In the genomic region with DNA sequence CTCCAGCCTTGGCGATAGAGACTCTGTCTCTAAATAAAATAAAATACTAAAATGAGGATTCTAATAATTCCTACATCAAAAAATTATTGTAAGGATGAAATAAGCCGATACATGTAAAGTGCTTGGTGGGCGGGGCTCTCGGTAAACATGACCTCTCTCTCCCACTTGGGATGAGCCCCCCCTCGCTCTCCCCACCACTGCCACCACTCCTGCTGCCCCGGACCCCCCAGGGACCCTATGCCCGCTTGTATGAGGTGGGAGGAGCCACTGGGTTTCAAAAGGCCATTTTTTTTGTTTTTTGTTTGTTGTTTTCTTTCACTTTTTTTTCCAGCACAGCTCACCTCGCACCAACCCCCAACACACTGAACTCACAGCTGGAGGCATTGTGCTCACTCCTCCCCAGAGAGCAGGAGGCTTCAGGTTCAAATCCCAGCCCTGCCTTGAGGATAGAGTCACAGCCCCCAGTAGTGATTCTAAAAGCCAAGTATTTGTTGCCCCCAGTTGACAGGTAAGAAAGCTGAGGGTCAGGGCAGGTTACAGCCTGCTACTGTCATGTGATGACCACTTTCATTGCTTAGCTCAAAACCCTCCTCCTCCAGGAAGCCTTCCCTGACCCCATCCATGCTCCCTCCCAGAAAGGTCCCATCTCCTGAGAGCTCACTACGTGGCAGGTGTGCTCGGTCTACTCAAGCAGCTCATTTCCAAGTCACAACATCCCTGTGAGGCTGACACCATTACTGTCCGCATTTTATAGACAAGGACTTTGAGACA, we compare ENCODE assay signal across 20 cellular contexts. TPM values are rescaled to one million over a fixed set of nuclear protein-coding genes. Genes with fewer than 3 reads are reported as not detected.
DNase-seq lines count a peak whose midpoint lies in the region; ATAC-seq, FAIRE-seq and TF ChIP-seq lines count a peak whose summit lies in the region.
"Had no signal": no experiment of that assay in that cellular context is flagged by ENCODE, and none has a peak within 500 bp of the region (broad histone marks: within the 10 kb centered on the region; RNA-seq: fewer than 3 reads in every experiment).

No MANE protein-coding gene starts in this region.

- FAIRE-seq in HepG2 (lab: Jason Lieb, UNC) = no peak
- FAIRE-seq: G401.6 had no signal

- H3K79me1 ChIP-seq in neuronal stem cell (ENCODE audit: low read depth, low read length) = peaks cover 17% of the 10 kb centered on the region

- TF ChIP-seq CTCF in right lobe of liver (IDR thresholded peaks at IDR 0.05) (no peak), HepG2 (CRISPR knock-in tag; IDR thresholded peaks at IDR 0.05) (no peak), breast epithelium (IDR thresholded peaks at IDR 0.05) (no peak), nephron progenitor cell (IDR thresholded peaks at IDR 0.05) (no peak)

- H3K4me1 ChIP-seq in right lobe of liver (peaks cover 0 to 4% (median 0%) of the 10 kb centered on the region in 4 donors), HepG2 (ENCODE audit: insufficient read depth, low read length) (peaks cover 31% of the 10 kb centered on the region), breast epithelium (peaks cover 14 to 15% of the 10 kb centered on the region in 2 donors), neuronal stem cell (ENCODE audit: control insufficient read depth in 2 of 2, insufficient read depth in 1 of 2, low read depth in 1 of 2, low read length in 2 of 2) (peaks cover 32 to 42% of the 10 kb centered on the region in 2 donors)
- peaks cover 9% of the 10 kb centered on the region for H3K4me1 ChIP-seq in effector memory CD4-positive, alpha-beta T cell (ENCODE audit: control insufficient read depth, insufficient read depth, low read length, poor library complexity, severe bottlenecking)

- POLR2A ChIA-PET in HepG2 (lab: Yijun Ruan, JAX) = no interaction called here

- H3K27ac ChIP-seq in right lobe of liver (no peak overlapping the region), HepG2 (ENCODE audit: extremely low read length, insufficient read depth, low read length) (no peak overlapping the region), breast epithelium (peak overlapping the region; percentile 55 to 89), neuronal stem cell (replicated peaks; ENCODE audit: low read length) (no peak overlapping the region)
- H3K27ac ChIP-seq in effector memory CD4-positive, alpha-beta T cell (ENCODE audit: insufficient read depth, low read length, poor library complexity, severe bottlenecking) = no peak overlapping the region
- H3K27ac ChIP-seq: gastrocnemius medialis, HL-60, vagina had no signal

- H3K4ac ChIP-seq in neuronal stem cell (ENCODE audit: low read length) = no peak overlapping the region

- no peak overlapping the region for H4K91ac ChIP-seq in neuronal stem cell (ENCODE audit: low read depth, low read length, poor library complexity)

- TF ChIP-seq EP300 in HepG2 (IDR thresholded peaks at IDR 0.05; ENCODE audit: low read depth in 2 of 2, low read length in 2 of 2) (no peak), HepG2 (CRISPR knock-in tag; IDR thresholded peaks at IDR 0.05; ENCODE audit: borderline replicate concordance) (no peak)

- TF ChIP-seq RAD21 in HepG2 (CRISPR knock-in tag; IDR thresholded peaks at IDR 0.05) = no peak

- no peak overlapping the region for H2BK5ac ChIP-seq in neuronal stem cell (ENCODE audit: low read length)

- H2AK5ac ChIP-seq in neuronal stem cell (ENCODE audit: low read depth, low read length) = peak overlapping the region; percentile 57

- no peak overlapping the region for H3K4me3 Mint-ChIP-seq in nephron progenitor cell
- H3K4me3 Mint-ChIP-seq: activated CD4-positive, alpha-beta T cell treated with anti-CD3 and anti-CD28 coated beads, Interleukin-2, amount 10 ng/mL, durations not matched to agents 24 days and 14 days; T-cell had no signal

- no peak overlapping the region for H2BK120ac ChIP-seq in neuronal stem cell (ENCODE audit: low read depth, low read length)

- H2BK12ac ChIP-seq in neuronal stem cell (ENCODE audit: low read length) = no peak overlapping the region

- no peak overlapping the region for H3K23ac ChIP-seq in neuronal stem cell (ENCODE audit: low read depth, low read length, poor library complexity)

- H2AFZ ChIP-seq in HepG2 (ENCODE audit: low read length) (no peak overlapping the region), neuronal stem cell (ENCODE audit: low read length) (no peak overlapping the region)

- no peak overlapping the region for H3K9ac ChIP-seq in HepG2 (ENCODE audit: insufficient read depth, low read depth, low read length)
- H3K9ac ChIP-seq in neuronal stem cell (ENCODE audit: low read depth, low read length, poor library complexity) = no peak overlapping the region

- H3K36me3 Mint-ChIP-seq in nephron progenitor cell (ENCODE audit: low read depth) = no peaks in the 10 kb centered on the region
- H3K36me3 Mint-ChIP-seq: T-cell had no signal

- H3K27ac Mint-ChIP-seq in nephron progenitor cell = no peak overlapping the region
- H3K27ac Mint-ChIP-seq: activated CD4-positive, alpha-beta T cell treated with anti-CD3 and anti-CD28 coated beads, Interleukin-2, amount 10 ng/mL, durations not matched to agents 24 days and 14 days; T-cell had no signal

- H3K27me3 ChIP-seq in right lobe of liver (no peaks in the 10 kb centered on the region), HepG2 (ENCODE audit: control insufficient read depth in 1 of 2, insufficient read depth in 2 of 2, low read length in 2 of 2) (peaks cover 5 to 32% of the 10 kb centered on the region in 2 experiments), breast epithelium (no peaks in the 10 kb centered on the region), neuronal stem cell (ENCODE audit: control insufficient read depth in 3 of 3, insufficient read depth in 3 of 3, low read depth in 1 of 3, low read length in 3 of 3) (no peaks in the 10 kb centered on the region)
- H3K27me3 ChIP-seq in effector memory CD4-positive, alpha-beta T cell (replicated peaks; ENCODE audit: control insufficient read depth, insufficient read depth, low read length, poor library complexity, severe bottlenecking) = peaks cover 15% of the 10 kb centered on the region
- H3K27me3 ChIP-seq: MG63, vagina had no signal

- peaks cover 55% of the 10 kb centered on the region for H3K4me1 Mint-ChIP-seq in nephron progenitor cell

- no peak overlapping the region for H3K4me2 ChIP-seq in HepG2 (ENCODE audit: low read depth, low read length)
- H3K4me2 ChIP-seq in neuronal stem cell (ENCODE audit: insufficient read depth, low read length, poor library complexity, severe bottlenecking) = no peak overlapping the region

- in situ Hi-C loops in HepG2 (cut with HindIII; ENCODE audit: extremely low pct_ligation_motif_present, low pct_unique_long_range_greater_than_20kb) = no loop called here

- H3K14ac ChIP-seq in neuronal stem cell (ENCODE audit: low read length) = no peak overlapping the region

- ATAC-seq in right lobe of liver = no peak
- no peak for ATAC-seq in HepG2
- ATAC-seq: gastrocnemius medialis, T-cell had no signal

- no peak overlapping the region for H4K8ac ChIP-seq in neuronal stem cell (ENCODE audit: low read depth, low read length)

- H3K9me3 ChIP-seq in right lobe of liver (no peaks in the 10 kb centered on the region), HepG2 (ENCODE audit: low read length) (no peaks in the 10 kb centered on the region), breast epithelium (no peaks in the 10 kb centered on the region), neuronal stem cell (replicated peaks in 1 of 2; ENCODE audit: control insufficient read depth in 2 of 2, insufficient read depth in 1 of 2, low read depth in 1 of 2, low read length in 2 of 2) (no peaks in the 10 kb centered on the region)
- H3K9me3 ChIP-seq in effector memory CD4-positive, alpha-beta T cell (ENCODE audit: control insufficient read depth, low read length) = no peaks in the 10 kb centered on the region
- H3K9me3 ChIP-seq: gastrocnemius medialis, MG63, vagina had no signal

- BruUV-seq in HepG2 (replicated peaks; lab: Mats Ljungman, UMichigan) = no TSS peak

- no peaks in the 10 kb centered on the region for H4K20me1 ChIP-seq in HepG2 (ENCODE audit: insufficient read depth, low read length)

- peaks cover 28% of the 10 kb centered on the region for H3K27me3 Mint-ChIP-seq in nephron progenitor cell (ENCODE audit: low read depth, poor library complexity)

- H2BK15ac ChIP-seq in neuronal stem cell (ENCODE audit: low read length) = peak overlapping the region; percentile 50

- TF ChIP-seq POLR2A in right lobe of liver (IDR thresholded peaks at IDR 0.05) = no peak
- TF ChIP-seq POLR2A in HepG2 (IDR thresholded peaks at IDR 0.05; ENCODE audit: insufficient read depth in 1 of 2, low read depth in 2 of 2, low read length in 2 of 2) = no peak
- TF ChIP-seq POLR2A in breast epithelium (IDR thresholded peaks at IDR 0.05) = no peak

- H3K36me3 ChIP-seq in right lobe of liver (no peaks in the 10 kb centered on the region), HepG2 (replicated peaks in 1 of 2; ENCODE audit: control insufficient read depth in 1 of 2, insufficient read depth in 2 of 2, low read length in 2 of 2) (no peaks in the 10 kb centered on the region), breast epithelium (no peaks in the 10 kb centered on the region), neuronal stem cell (replicated peaks in 1 of 2; ENCODE audit: control insufficient read depth in 2 of 2, insufficient read depth in 2 of 2, low read length in 2 of 2) (peaks cover 0 to 6% of the 10 kb centered on the region in 2 donors)
- H3K36me3 ChIP-seq in effector memory CD4-positive, alpha-beta T cell (ENCODE audit: control insufficient read depth, insufficient read depth, low read length) = no peaks in the 10 kb centered on the region
- H3K36me3 ChIP-seq: gastrocnemius medialis, MG63, vagina had no signal

- CTCF ChIA-PET in HepG2 (lab: Yijun Ruan, JAX; ENCODE audit: low intra/inter-chr PET ratio, low total read pairs) = no interaction called here

- H3K9me3 Mint-ChIP-seq in nephron progenitor cell = no peaks in the 10 kb centered on the region
- H3K9me3 Mint-ChIP-seq: activated CD4-positive, alpha-beta T cell treated with anti-CD3 and anti-CD28 coated beads, Interleukin-2, amount 10 ng/mL, durations not matched to agents 24 days and 14 days; T-cell had no signal

- H3K79me2 ChIP-seq in HepG2 (ENCODE audit: insufficient read depth, low read length) = no peaks in the 10 kb centered on the region

- DNase-seq in right lobe of liver (peak in 2 of 3 donors; percentile 15 to 32), HepG2 (ENCODE audit: low spot score) (no peak), breast epithelium (ENCODE audit: low spot score in 2 of 2) (no peak), neuronal stem cell (ENCODE audit: low spot score) (no peak), occipital lobe (lab: John Stamatoyannopoulos, UW) (no peak), nephron progenitor cell (no peak)
- DNase-seq in effector memory CD4-positive, alpha-beta T cell = no peak
- no peak for DNase-seq in activated CD4-positive, alpha-beta T cell treated with anti-CD3 and anti-CD28 coated beads, Interleukin-2, amount 50 U/mL, for 4 hours
- DNase-seq: activated CD4-positive, alpha-beta T cell treated with anti-CD3 and anti-CD28 coated beads, Interleukin-2, amount 10 ng/mL, durations not matched to agents 24 days and 14 days; activated CD8-positive, alpha-beta memory T cell treated with anti-CD3 and anti-CD28 coated beads, Interleukin-2, amount 50 U/mL, for 4 hours; activated gamma-delta T cell; gastrocnemius medialis; kidney glomerular epithelial cell; MG63; NCI-H774; stimulated activated CD4-positive, alpha-beta T cell treated with anti-CD3 and anti-CD28 coated beads, Interleukin-12 subunit alpha, Interleukin-12 subunit beta, amount 100 ng/mL, for 4 hours; T-cell had no signal

- peak overlapping the region; percentile 15 for H3K18ac ChIP-seq in neuronal stem cell (ENCODE audit: low read length)

- intact Hi-C loops in right lobe of liver (cut with DNase I) = no loop called here
- intact Hi-C loops in HepG2 (cut with micrococcal nuclease; ENCODE audit: unreplicated experiment) = no loop called here
- intact Hi-C loops in breast epithelium (cut with DNase I; ENCODE audit: low total_unique reads) = no loop called here

- H3K4me3 ChIP-seq in right lobe of liver (no peak overlapping the region), HepG2 (replicated peaks in 1 of 3; ENCODE audit: insufficient read depth in 1 of 3, low read depth in 2 of 3, low read length in 3 of 3) (no peak overlapping the region), breast epithelium (no peak overlapping the region), neuronal stem cell (ENCODE audit: low read length in 2 of 2) (no peak overlapping the region)
- no peak overlapping the region for H3K4me3 ChIP-seq in effector memory CD4-positive, alpha-beta T cell (ENCODE audit: insufficient read depth, low read depth, low read length, poor library complexity, severe bottlenecking)
- H3K4me3 ChIP-seq: gastrocnemius medialis, MG63, vagina had no signal

- 62% methylated on average over 8 of the region's 11 CpGs for WGBS in right lobe of liver (ENCODE audit: insufficient coverage, low coverage, low lambda C conversion rate, missing lambda C conversion rate)
- WGBS in HepG2 (ENCODE audit: low lambda C conversion rate) = 17% methylated on average over 11 of the region's 11 CpGs
- WGBS in neuronal stem cell (ENCODE audit: extremely low coverage in 2 of 2, insufficient read length in 2 of 2, insufficient replicate concordance in 1 of 2), 2 donors = no CpG with 5 or more reads among the region's 11 CpGs

RNA-seq across cellular contexts. Expression of a gene that starts 4.2 kb away (rescaled TPM):
- 10 to 100 TPM; 13.8 to 45.7 (median 16.2) TPM for total RNA-seq in right lobe of liver
- 0.18 and 0.49 TPM in 2 replicates for total RNA-seq in HepG2 (2016; rRNA removed; fragmentation: Illumina TruSeq; extraction: Trizol)
- total RNA-seq in HepG2 (2016; cell fraction: cytosol; rRNA removed; fragmentation: Illumina TruSeq; extraction: Trizol; ENCODE audit: low read depth) = 0.10 and 0.26 TPM in 2 replicates
- 0.25 and 0.61 TPM in 2 replicates for total RNA-seq in HepG2 (2016; cell fraction: insoluble cytoplasmic fraction; rRNA removed; fragmentation: Illumina TruSeq; extraction: Trizol)
- total RNA-seq in HepG2 (2016; cell fraction: membrane; rRNA removed; fragmentation: Illumina TruSeq; extraction: Trizol) = 0.24 and 0.40 TPM in 2 replicates
- total RNA-seq in HepG2 (2016; cell fraction: nucleus; rRNA removed; fragmentation: Illumina TruSeq; extraction: Trizol) = 0.47 and 0.78 TPM in 2 replicates
- 0.84 and 0.85 TPM in 2 replicates for polyA plus RNA-seq in HepG2 (2011; rRNA removed)
- polyA plus RNA-seq in HepG2 (2011; cell fraction: cytosol; rRNA removed) = 0.64 and 0.74 TPM in 2 replicates
- polyA plus RNA-seq in HepG2 (2011; cell fraction: nucleus; rRNA removed) = 1.3 and 1.4 TPM in 2 replicates
- 0.98 and 2.3 TPM in 2 replicates for polyA plus RNA-seq in HepG2 (2012)
- polyA plus RNA-seq in HepG2 (2016; cell fraction: cytosol; fragmentation: Illumina TruSeq; extraction: Trizol; ENCODE audit: low read depth) = 0.11 and 0.24 TPM in 2 replicates
- polyA plus RNA-seq in HepG2 (2016; cell fraction: insoluble cytoplasmic fraction; fragmentation: Illumina TruSeq; extraction: Trizol; ENCODE audit: low read depth) = 0.69 and 0.96 TPM in 2 replicates
- polyA plus RNA-seq in HepG2 (2016; cell fraction: membrane; fragmentation: Illumina TruSeq; extraction: Trizol; ENCODE audit: low read depth) = 0.35 and 0.79 TPM in 2 replicates
- 1.5 and 1.7 TPM in 2 replicates for polyA plus RNA-seq in HepG2 (2016; cell fraction: nucleus; fragmentation: Illumina TruSeq; extraction: Trizol; ENCODE audit: insufficient read depth, low read depth)
- polyA minus RNA-seq in HepG2 (2011; rRNA and poly(A)+ RNA removed; ENCODE audit: low replicate concordance) = 1.8 and 6.1 TPM in 2 replicates
- polyA minus RNA-seq in HepG2 (2011; cell fraction: cytosol; rRNA and poly(A)+ RNA removed) = 0.89 and 2.0 TPM in 2 replicates
- polyA minus RNA-seq in HepG2 (2011; cell fraction: nucleus; rRNA and poly(A)+ RNA removed) = 0.37 and 0.77 TPM in 2 replicates
- 10 to 100 TPM; 16.5 to 37.8 (median 26.2) TPM for total RNA-seq in breast epithelium
- polyA plus RNA-seq in neuronal stem cell (2013, experiment 1 of 2) = 63.6 TPM
- polyA plus RNA-seq in neuronal stem cell (2013, experiment 2 of 2) = 63.6 TPM
- total RNA-seq in occipital lobe = 66.1 TPM

Comparison
In these comparisons a context has a peak if more than half of its experiments do, and no peak if none do; other contexts are left out.
1. DNase-seq: peak in right lobe of liver (2 of 3); none in HepG2 (single experiment), breast epithelium (0 of 2), neuronal stem cell (single experiment), effector memory CD4-positive, alpha-beta T cell (0 of 3), occipital lobe (single experiment), nephron progenitor cell (single experiment) and activated CD4-positive, alpha-beta T cell treated with anti-CD3 and anti-CD28 coated beads, Interleukin-2, amount 50 U/mL, for 4 hours (0 of 2).
2. RNA of a gene that starts 4.2 kb away (total RNA-seq): 66.1 TPM in occipital lobe (single experiment), 16.5 to 37.8 TPM in breast epithelium and 13.8 to 45.7 TPM in right lobe of liver; 0.10 to 0.78 TPM in HepG2; every median in the first group is over 4 times any median in the second.
3. H3K27ac ChIP-seq: peak in breast epithelium (2 of 2); none in right lobe of liver (0 of 3), HepG2 (single experiment), neuronal stem cell (single experiment) and effector memory CD4-positive, alpha-beta T cell (single experiment).